ENCODE assay signal across 23 cellular contexts in the genomic region with DNA sequence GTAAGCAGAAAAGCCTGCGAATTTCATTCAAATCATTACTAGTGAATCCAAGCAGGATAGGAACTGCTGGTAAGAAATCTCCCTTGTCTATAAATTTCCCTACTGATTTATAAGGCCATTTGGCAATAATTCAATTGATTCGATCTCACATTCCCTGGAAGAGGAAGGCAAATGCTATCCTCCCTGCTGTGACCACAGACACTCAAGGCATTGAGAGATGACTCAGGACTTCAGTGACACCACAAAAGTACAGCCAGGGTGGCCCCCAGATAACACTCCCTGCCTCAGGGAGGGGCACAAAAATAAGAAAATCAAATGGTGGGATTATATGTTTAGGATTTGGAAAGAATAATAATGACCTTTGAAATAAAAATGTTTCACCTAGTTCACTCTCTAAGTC.
DNase-seq lines count a peak whose midpoint lies in the region; ATAC-seq and TF ChIP-seq lines count a peak whose summit lies in the region.
"Had no signal": no experiment of that assay in that cellular context is flagged by ENCODE, and none has a peak within 500 bp of the region (broad histone marks: within the 10 kb centered on the region; RNA-seq: fewer than 3 reads in every experiment).

No MANE protein-coding gene starts in this region.

- ATAC-seq in HG03432 (IDR thresholded peaks at IDR 0.05; ENCODE audit: unreplicated experiment): no peak
- ATAC-seq in gastrocnemius medialis: no peak
- ATAC-seq: esophagus mucosa, gastroesophageal sphincter, left colon had no signal

- peaks cover 24% of the 10 kb centered on the region for H3K4me1 ChIP-seq in HUES6 (ENCODE audit: control insufficient read depth, insufficient read depth, low read length)
- no peaks in the 10 kb centered on the region for H3K4me1 ChIP-seq in gastrocnemius medialis
- no peaks in the 10 kb centered on the region for H3K4me1 ChIP-seq in vagina
- H3K4me1 ChIP-seq: adrenal gland, gastroesophageal sphincter, SJSA1 had no signal

- DNase-seq in A172 (ENCODE audit: low spot score) (peak; percentile 3), astrocyte of the cerebellum (ENCODE audit: low read depth) (peak; percentile 12), iris pigment epithelial cell (ENCODE audit: low read depth) (peak; percentile 36), gastrocnemius medialis (no peak), posterior vena cava (ENCODE audit: low spot score) (no peak), vagina (ENCODE audit: extremely low spot score in 2 of 2) (no peak)
- DNase-seq: 8988T; activated CD4-positive, alpha-beta T cell treated with anti-CD3 and anti-CD28 coated beads, Interleukin-2, amount 50 U/mL, for 4 hours; activated effector memory CD4-positive, alpha-beta T cell treated with anti-CD3 and anti-CD28 coated beads, Interleukin-2, amount 50 U/mL, for 16 hours; adrenal gland; GDM1; left colon; NCI-H1105; NCI-H2081; NCI-H510A; stimulated activated CD4-positive, alpha-beta T cell treated with anti-CD3 and anti-CD28 coated beads, Interleukin-2, amount 100 ng/mL, for 24 hours had no signal

- intact Hi-C loops in gastrocnemius medialis (cut with DNase I; ENCODE audit: low total_unique reads): no loop called here
- intact Hi-C loops in posterior vena cava (cut with DNase I): no loop called here
- intact Hi-C loops in vagina (cut with DNase I): no loop called here

- in situ Hi-C loops in astrocyte of the cerebellum (cut with HindIII; ENCODE audit: low sequenced_read_pairs): no loop called here
- in situ Hi-C loops in gastrocnemius medialis (cut with MboI; ENCODE audit: low sequenced_read_pairs in 4 of 4): loop anchor here in 1 of 4 donors (25.0 kb wide), 1 partner anchor 96 kb away; no protein-coding TSS in a partner anchor

- TF ChIP-seq CTCF in astrocyte of the cerebellum (IDR thresholded peaks at IDR 0.05; ENCODE audit: low read depth, low read length, missing control alignments) (no peak), gastrocnemius medialis (IDR thresholded peaks at IDR 0.05 in 4 of 5, conservative IDR thresholded peaks at IDR 0.05 in 1 of 5) (no peak), vagina (IDR thresholded peaks at IDR 0.05) (no peak)

- H3K27me3 ChIP-seq in HUES6 (ENCODE audit: control insufficient read depth, insufficient read depth, low read length) (no peaks in the 10 kb centered on the region), gastrocnemius medialis (no peaks in the 10 kb centered on the region), vagina (no peaks in the 10 kb centered on the region)
- H3K27me3 ChIP-seq: adrenal gland; BLaER1 treated with 17β-estradiol and CSF1 and Interleukin-3, amounts not matched to agents 10 nM and 100 nM; gastroesophageal sphincter; SJSA1 had no signal

- H3K4me3 ChIP-seq in HUES6 (ENCODE audit: low read depth, low read length): no peak overlapping the region
- no peak overlapping the region for H3K4me3 ChIP-seq in astrocyte of the cerebellum (ENCODE audit: low read depth, low read length)
- H3K4me3 ChIP-seq in gastrocnemius medialis: no peak overlapping the region
- no peak overlapping the region for H3K4me3 ChIP-seq in vagina
- H3K4me3 ChIP-seq: adrenal gland; BLaER1 treated with 17β-estradiol and CSF1 and Interleukin-3, amounts not matched to agents 10 nM and 100 nM; gastroesophageal sphincter; SJSA1 had no signal

- peaks cover 18% of the 10 kb centered on the region for H3K9me3 ChIP-seq in HUES6 (ENCODE audit: control insufficient read depth, insufficient read depth, low read depth, low read length)
- no peaks in the 10 kb centered on the region for H3K9me3 ChIP-seq in gastrocnemius medialis
- no peaks in the 10 kb centered on the region for H3K9me3 ChIP-seq in vagina
- H3K9me3 ChIP-seq: adrenal gland; BLaER1 treated with 17β-estradiol and CSF1 and Interleukin-3, amounts not matched to agents 10 nM and 100 nM; gastroesophageal sphincter; SJSA1 had no signal

- H3K27ac ChIP-seq in HUES6 (ENCODE audit: low read depth, low read length) (peak overlapping the region; percentile 79; the same call in 1 of the 2 replicates), gastrocnemius medialis (no peak overlapping the region), vagina (no peak overlapping the region)
- H3K27ac ChIP-seq: adrenal gland, gastroesophageal sphincter, KMS-11, SJSA1 had no signal

- H3K9ac ChIP-seq in HUES6 (ENCODE audit: low read length): no peak overlapping the region
- H3K9ac ChIP-seq: BLaER1 treated with 17β-estradiol and CSF1 and Interleukin-3, amounts not matched to agents 10 nM and 100 nM; KMS-11 had no signal

- no peak for TF ChIP-seq POLR2A in gastrocnemius medialis (IDR thresholded peaks at IDR 0.05)
- TF ChIP-seq POLR2A in vagina (IDR thresholded peaks at IDR 0.05): no peak

- H3K36me3 ChIP-seq in HUES6 (ENCODE audit: control insufficient read depth, insufficient read depth, low read length) (no peaks in the 10 kb centered on the region), gastrocnemius medialis (no peaks in the 10 kb centered on the region), vagina (no peaks in the 10 kb centered on the region)
- H3K36me3 ChIP-seq: adrenal gland; BLaER1 treated with 17β-estradiol and CSF1 and Interleukin-3, amounts not matched to agents 10 nM and 100 nM; gastroesophageal sphincter; SJSA1 had no signal

Comparison
In these comparisons a context has a peak if more than half of its experiments do, and no peak if none do; other contexts are left out.
1. DNase-seq: peak in A172 (single experiment), astrocyte of the cerebellum (single experiment) and iris pigment epithelial cell (single experiment); none in gastrocnemius medialis (0 of 2), posterior vena cava (single experiment) and vagina (0 of 2).